Comparison of ENCODE assay signal across 1 cellular context in genomic region chr12:67045650-67046049, GRCh38.
TF ChIP-seq lines count a peak whose summit lies in the region.

No MANE protein-coding gene starts in this region.

TF ChIP-seq in H1, 55 proteins besides CTCF, POLR2A, EP300 and RAD21:
- TF ChIP-seq RXRA (IDR thresholded peaks at IDR 0.05; ENCODE audit: insufficient read depth, low read depth, low read length) (no peak), MAX (IDR thresholded peaks at IDR 0.05) (no peak), ATF2 (IDR thresholded peaks at IDR 0.05; ENCODE audit: low read length) (no peak), SP1 (IDR thresholded peaks at IDR 0.05; ENCODE audit: low read depth, low read length) (no peak), RFX5 (IDR thresholded peaks at IDR 0.05; ENCODE audit: borderline replicate concordance, low read depth, low read length) (no peak)
TF ChIP-seq in H1: peak in this region for 0.
